1 cellular context compared by ENCODE assay signal in the genomic region with DNA sequence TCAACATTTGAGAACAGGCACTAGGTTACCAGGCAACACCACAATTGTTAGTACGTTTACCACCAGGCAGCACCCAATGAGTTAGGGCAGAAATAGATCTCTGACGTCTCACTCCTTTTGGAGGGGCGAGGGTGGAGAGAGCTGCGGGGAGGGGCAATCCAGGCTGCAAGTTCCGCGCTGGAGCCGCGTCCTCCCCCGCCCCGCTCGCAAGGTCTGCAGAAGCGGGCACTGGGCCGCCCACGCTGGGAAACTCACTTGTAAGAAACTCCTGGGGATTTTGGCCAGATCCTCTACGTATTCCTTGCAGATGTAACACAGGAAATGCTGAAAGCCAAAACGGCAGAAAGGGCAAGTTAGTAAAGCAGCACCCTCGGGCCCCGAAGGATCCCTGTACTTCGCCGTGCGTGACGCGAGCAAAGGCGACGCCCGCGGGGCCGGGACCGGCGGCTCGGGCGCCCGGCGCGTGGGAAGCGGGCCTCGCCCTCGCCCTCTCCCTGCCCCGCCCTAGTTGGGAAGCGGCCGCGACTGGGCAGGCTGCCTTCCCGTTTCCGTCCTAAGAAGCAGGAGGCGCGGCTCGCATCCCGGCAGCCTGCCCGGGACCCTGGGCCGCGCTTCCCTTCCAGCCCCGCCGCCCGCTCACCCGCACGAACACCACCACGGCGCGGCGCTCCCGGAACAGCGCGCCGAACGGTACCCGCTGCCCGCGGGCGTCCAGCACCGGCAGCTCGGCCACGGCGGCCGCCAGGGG.
TF ChIP-seq lines count a peak whose summit lies in the region.

No MANE protein-coding gene starts in this region.

TF ChIP-seq in K562, 482 proteins besides CTCF, POLR2A, EP300 and RAD21 (continued from another document and continues in another):
- TF ChIP-seq, protein P1, sequence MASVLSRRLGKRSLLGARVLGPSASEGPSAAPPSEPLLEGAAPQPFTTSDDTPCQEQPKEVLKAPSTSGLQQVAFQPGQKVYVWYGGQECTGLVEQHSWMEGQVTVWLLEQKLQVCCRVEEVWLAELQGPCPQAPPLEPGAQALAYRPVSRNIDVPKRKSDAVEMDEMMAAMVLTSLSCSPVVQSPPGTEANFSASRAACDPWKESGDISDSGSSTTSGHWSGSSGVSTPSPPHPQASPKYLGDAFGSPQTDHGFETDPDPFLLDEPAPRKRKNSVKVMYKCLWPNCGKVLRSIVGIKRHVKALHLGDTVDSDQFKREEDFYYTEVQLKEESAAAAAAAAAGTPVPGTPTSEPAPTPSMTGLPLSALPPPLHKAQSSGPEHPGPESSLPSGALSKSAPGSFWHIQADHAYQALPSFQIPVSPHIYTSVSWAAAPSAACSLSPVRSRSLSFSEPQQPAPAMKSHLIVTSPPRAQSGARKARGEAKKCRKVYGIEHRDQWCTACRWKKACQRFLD (CRISPR knock-in tag; IDR thresholded peaks at IDR 0.05): peak; percentile 72; the same call in 1 of the 2 replicates
- TF ChIP-seq, protein P2, sequence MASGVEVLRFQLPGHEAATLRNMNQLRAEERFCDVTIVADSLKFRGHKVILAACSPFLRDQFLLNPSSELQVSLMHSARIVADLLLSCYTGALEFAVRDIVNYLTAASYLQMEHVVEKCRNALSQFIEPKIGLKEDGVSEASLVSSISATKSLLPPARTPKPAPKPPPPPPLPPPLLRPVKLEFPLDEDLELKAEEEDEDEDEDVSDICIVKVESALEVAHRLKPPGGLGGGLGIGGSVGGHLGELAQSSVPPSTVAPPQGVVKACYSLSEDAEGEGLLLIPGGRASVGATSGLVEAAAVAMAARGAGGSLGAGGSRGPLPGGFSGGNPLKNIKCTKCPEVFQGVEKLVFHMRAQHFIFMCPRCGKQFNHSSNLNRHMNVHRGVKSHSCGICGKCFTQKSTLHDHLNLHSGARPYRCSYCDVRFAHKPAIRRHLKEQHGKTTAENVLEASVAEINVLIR (CRISPR knock-in tag; IDR thresholded peaks at IDR 0.05): 0 out of 2 replicates have a peak, but pooled peaks have one; percentile 47
- TF ChIP-seq ZMIZ1 (IDR thresholded peaks at IDR 0.05; ENCODE audit: low read depth in 2 of 2, low read length in 2 of 2) (no peak), TARDBP (IDR thresholded peaks at IDR 0.05) (peak; percentile 73; the same call in 1 of the 2 replicates), ZNF696 (CRISPR knock-in tag; conservative IDR thresholded peaks at IDR 0.05) (no peak), SIRT6 (IDR thresholded peaks at IDR 0.05; ENCODE audit: low read depth, low read length) (no peak), MEF2D (tag; conservative IDR thresholded peaks at IDR 0.05; ENCODE audit: low read depth) (no peak), RB1 (IDR thresholded peaks at IDR 0.05; ENCODE audit: low read depth) (peak; percentile 61), MYBL2 (IDR thresholded peaks at IDR 0.05; ENCODE audit: low read depth) (no peak), MYBL2 (CRISPR knock-in tag; IDR thresholded peaks at IDR 0.05; ENCODE audit: borderline replicate concordance) (no peak), PML (IDR thresholded peaks at IDR 0.05; ENCODE audit: low read length) (no peak), ILF3 (IDR thresholded peaks at IDR 0.05; ENCODE audit: borderline replicate concordance) (no peak), ZNF165 (CRISPR knock-in tag; IDR thresholded peaks at IDR 0.05; ENCODE audit: borderline replicate concordance) (no peak), SP2 (IDR thresholded peaks at IDR 0.05; ENCODE audit: extremely low read depth, low read depth, low read length, poor library complexity, severe bottlenecking) (no peak), HDAC6 (IDR thresholded peaks at IDR 0.05; ENCODE audit: low read depth, low read length) (no peak), FOXA1 (IDR thresholded peaks at IDR 0.05; ENCODE audit: borderline replicate concordance) (no peak), HLTF (IDR thresholded peaks at IDR 0.05) (no peak), ZSCAN29 (IDR thresholded peaks at IDR 0.05) (no peak), ZNF644 (tag; IDR thresholded peaks at IDR 0.05; ENCODE audit: low read depth) (peak; percentile 53; the same call in 1 of the 2 replicates), BRF2 (IDR thresholded peaks at IDR 0.05; ENCODE audit: borderline replicate concordance, insufficient read depth, insufficient read length) (no peak), ZNF717 (CRISPR knock-in tag; IDR thresholded peaks at IDR 0.05) (no peak), ZNF830 (CRISPR knock-in tag; IDR thresholded peaks at IDR 0.05) (no peak), MBD1 (CRISPR knock-in tag; IDR thresholded peaks at IDR 0.05) (no peak), ILK (tag; IDR thresholded peaks at IDR 0.05; ENCODE audit: borderline replicate concordance, low read depth) (no peak), ZNF589 (CRISPR knock-in tag; IDR thresholded peaks at IDR 0.05; ENCODE audit: low read depth) (no peak), MTF1 (CRISPR knock-in tag; IDR thresholded peaks at IDR 0.05; ENCODE audit: borderline replicate concordance) (no peak), SETDB1 (IDR thresholded peaks at IDR 0.05; ENCODE audit: low read length) (no peak), ZBTB7A (IDR thresholded peaks at IDR 0.05; ENCODE audit: borderline replicate concordance, control insufficient read depth, low read depth, low read length) (peak; percentile 41; the same call in 1 of the 2 replicates), FIP1L1 (IDR thresholded peaks at IDR 0.05; ENCODE audit: low read depth, low read length, poor library complexity, severe bottlenecking) (peak; percentile 29), ZNF507 (tag; conservative IDR thresholded peaks at IDR 0.05) (no peak), ZBTB8A (IDR thresholded peaks at IDR 0.05; ENCODE audit: partially characterized antibody) (no peak), KDM5B (IDR thresholded peaks at IDR 0.05; ENCODE audit: insufficient replicate concordance, low read depth, low read length) (no peak), SAFB (IDR thresholded peaks at IDR 0.05; ENCODE audit: borderline replicate concordance, low read depth, low read length) (peak; percentile 85), MXI1 (IDR thresholded peaks at IDR 0.05; ENCODE audit: low read depth, low read length) (peak; percentile 34; the same call in 1 of the 2 replicates), TEAD4 (IDR thresholded peaks at IDR 0.05; ENCODE audit: low read length) (no peak), TEAD4 (CRISPR knock-in tag; IDR thresholded peaks at IDR 0.05; ENCODE audit: borderline replicate concordance) (no peak), ATF4 (CRISPR knock-in tag; IDR thresholded peaks at IDR 0.05) (no peak), KAT8 (IDR thresholded peaks at IDR 0.05; ENCODE audit: low read depth) (no peak), U2AF1 (optimal IDR thresholded peaks at IDR 0.05; ENCODE audit: low read depth, low read length) (peak; percentile 30), CXXC5 (CRISPR knock-in tag; IDR thresholded peaks at IDR 0.05) (peak; percentile 77)
- TF ChIP-seq, protein P3, sequence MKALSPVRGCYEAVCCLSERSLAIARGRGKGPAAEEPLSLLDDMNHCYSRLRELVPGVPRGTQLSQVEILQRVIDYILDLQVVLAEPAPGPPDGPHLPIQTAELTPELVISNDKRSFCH (CRISPR knock-in tag; IDR thresholded peaks at IDR 0.05): no peak
- TF ChIP-seq, protein P3 (tag; IDR thresholded peaks at IDR 0.05): peak; percentile 77
- TF ChIP-seq, protein P4, sequence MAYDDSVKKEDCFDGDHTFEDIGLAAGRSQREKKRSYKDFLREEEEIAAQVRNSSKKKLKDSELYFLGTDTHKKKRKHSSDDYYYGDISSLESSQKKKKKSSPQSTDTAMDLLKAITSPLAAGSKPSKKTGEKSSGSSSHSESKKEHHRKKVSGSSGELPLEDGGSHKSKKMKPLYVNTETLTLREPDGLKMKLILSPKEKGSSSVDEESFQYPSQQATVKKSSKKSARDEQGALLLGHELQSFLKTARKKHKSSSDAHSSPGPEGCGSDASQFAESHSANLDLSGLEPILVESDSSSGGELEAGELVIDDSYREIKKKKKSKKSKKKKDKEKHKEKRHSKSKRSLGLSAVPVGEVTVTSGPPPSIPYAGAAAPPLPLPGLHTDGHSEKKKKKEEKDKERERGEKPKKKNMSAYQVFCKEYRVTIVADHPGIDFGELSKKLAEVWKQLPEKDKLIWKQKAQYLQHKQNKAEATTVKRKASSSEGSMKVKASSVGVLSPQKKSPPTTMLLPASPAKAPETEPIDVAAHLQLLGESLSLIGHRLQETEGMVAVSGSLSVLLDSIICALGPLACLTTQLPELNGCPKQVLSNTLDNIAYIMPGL (CRISPR knock-in tag; IDR thresholded peaks at IDR 0.05): no peak
- TF ChIP-seq, protein P5, sequence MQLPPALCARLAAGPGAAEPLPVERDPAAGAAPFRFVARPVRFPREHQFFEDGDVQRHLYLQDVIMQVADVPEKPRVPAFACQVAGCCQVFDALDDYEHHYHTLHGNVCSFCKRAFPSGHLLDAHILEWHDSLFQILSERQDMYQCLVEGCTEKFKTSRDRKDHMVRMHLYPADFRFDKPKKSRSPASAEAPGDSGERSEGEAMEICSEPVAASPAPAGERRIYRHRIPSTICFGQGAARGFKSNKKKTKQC (CRISPR knock-in tag; IDR thresholded peaks at IDR 0.05): no peak; the same call in 1 of the 2 replicates
- TF ChIP-seq, protein P6, sequence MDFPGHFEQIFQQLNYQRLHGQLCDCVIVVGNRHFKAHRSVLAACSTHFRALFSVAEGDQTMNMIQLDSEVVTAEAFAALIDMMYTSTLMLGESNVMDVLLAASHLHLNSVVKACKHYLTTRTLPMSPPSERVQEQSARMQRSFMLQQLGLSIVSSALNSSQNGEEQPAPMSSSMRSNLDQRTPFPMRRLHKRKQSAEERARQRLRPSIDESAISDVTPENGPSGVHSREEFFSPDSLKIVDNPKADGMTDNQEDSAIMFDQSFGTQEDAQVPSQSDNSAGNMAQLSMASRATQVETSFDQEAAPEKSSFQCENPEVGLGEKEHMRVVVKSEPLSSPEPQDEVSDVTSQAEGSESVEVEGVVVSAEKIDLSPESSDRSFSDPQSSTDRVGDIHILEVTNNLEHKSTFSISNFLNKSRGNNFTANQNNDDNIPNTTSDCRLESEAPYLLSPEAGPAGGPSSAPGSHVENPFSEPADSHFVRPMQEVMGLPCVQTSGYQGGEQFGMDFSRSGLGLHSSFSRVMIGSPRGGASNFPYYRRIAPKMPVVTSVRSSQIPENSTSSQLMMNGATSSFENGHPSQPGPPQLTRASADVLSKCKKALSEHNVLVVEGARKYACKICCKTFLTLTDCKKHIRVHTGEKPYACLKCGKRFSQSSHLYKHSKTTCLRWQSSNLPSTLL (IDR thresholded peaks at IDR 0.05): no peak
- TF ChIP-seq, protein P7, sequence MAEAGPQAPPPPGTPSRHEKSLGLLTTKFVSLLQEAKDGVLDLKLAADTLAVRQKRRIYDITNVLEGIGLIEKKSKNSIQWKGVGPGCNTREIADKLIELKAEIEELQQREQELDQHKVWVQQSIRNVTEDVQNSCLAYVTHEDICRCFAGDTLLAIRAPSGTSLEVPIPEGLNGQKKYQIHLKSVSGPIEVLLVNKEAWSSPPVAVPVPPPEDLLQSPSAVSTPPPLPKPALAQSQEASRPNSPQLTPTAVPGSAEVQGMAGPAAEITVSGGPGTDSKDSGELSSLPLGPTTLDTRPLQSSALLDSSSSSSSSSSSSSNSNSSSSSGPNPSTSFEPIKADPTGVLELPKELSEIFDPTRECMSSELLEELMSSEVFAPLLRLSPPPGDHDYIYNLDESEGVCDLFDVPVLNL (CRISPR knock-in tag; IDR thresholded peaks at IDR 0.05; ENCODE audit: low read depth): no peak
